In the genomic region with DNA sequence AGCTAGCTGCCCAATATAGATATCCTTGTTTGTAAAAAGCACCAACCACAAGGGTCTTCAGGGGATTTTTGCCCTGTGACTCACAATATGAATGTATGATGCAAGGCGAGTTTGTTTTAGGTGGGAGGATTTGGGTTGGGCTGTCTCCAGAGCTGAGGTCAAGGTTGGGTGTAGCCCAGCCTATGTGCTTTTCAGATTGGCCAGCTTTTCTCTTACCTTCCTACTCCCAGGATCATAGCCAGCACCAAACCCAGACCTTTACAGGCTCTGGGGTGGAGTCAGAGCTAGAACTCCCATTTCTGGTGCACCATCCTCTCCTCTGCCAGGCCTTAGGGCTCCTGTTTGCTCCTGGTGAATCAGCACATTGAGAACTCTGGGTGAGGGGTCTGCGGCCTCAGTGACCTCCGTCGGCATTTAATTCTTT, we compare ENCODE assay signal across 1 cellular context.
TF ChIP-seq lines count a peak whose summit lies in the region.

No MANE protein-coding gene starts in this region.

TF ChIP-seq in H1, 55 proteins besides CTCF, POLR2A, EP300 and RAD21:
- no peak for TF ChIP-seq SP1 (IDR thresholded peaks at IDR 0.05; ENCODE audit: low read depth, low read length)
- no peak for TF ChIP-seq CBX8 (IDR thresholded peaks at IDR 0.05; ENCODE audit: borderline replicate concordance, low read depth, low read length)
- no peak for TF ChIP-seq CHD2 (IDR thresholded peaks at IDR 0.05; ENCODE audit: low read length)
- no peak for TF ChIP-seq BCL11A (IDR thresholded peaks at IDR 0.05; ENCODE audit: low read depth in 2 of 2, low read length in 2 of 2)
- TF ChIP-seq CBX5 (IDR thresholded peaks at IDR 0.05; ENCODE audit: low read depth, low read length) = no peak
- TF ChIP-seq RXRA (IDR thresholded peaks at IDR 0.05; ENCODE audit: insufficient read depth, low read depth, low read length) = no peak
- TF ChIP-seq HDAC2 (IDR thresholded peaks at IDR 0.05; ENCODE audit: borderline replicate concordance in 1 of 2, low read depth in 2 of 2, low read length in 2 of 2) = no peak
- TF ChIP-seq KDM1A (IDR thresholded peaks at IDR 0.05; ENCODE audit: borderline replicate concordance, low read length) = no peak
- TF ChIP-seq KDM4A (IDR thresholded peaks at IDR 0.05; ENCODE audit: low read depth, low read length, severe bottlenecking) = no peak
- TF ChIP-seq POLR2AphosphoS5 (IDR thresholded peaks at IDR 0.05; ENCODE audit: low read depth, low read length) = no peak
- TF ChIP-seq, protein P1, sequence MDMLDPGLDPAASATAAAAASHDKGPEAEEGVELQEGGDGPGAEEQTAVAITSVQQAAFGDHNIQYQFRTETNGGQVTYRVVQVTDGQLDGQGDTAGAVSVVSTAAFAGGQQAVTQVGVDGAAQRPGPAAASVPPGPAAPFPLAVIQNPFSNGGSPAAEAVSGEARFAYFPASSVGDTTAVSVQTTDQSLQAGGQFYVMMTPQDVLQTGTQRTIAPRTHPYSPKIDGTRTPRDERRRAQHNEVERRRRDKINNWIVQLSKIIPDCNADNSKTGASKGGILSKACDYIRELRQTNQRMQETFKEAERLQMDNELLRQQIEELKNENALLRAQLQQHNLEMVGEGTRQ (IDR thresholded peaks at IDR 0.05; ENCODE audit: low read length) = no peak
- no peak for TF ChIP-seq CHD1 (IDR thresholded peaks at IDR 0.05; ENCODE audit: low read depth, low read length)
- TF ChIP-seq SIX5 (IDR thresholded peaks at IDR 0.05; ENCODE audit: low read depth, low read length) = no peak
- TF ChIP-seq BACH1 (IDR thresholded peaks at IDR 0.05; ENCODE audit: low read length) = no peak
- no peak for TF ChIP-seq SIRT6 (IDR thresholded peaks at IDR 0.05; ENCODE audit: low read length)
- no peak for TF ChIP-seq PHF8 (conservative IDR thresholded peaks at IDR 0.05; ENCODE audit: low read depth, low read length)
- no peak for TF ChIP-seq HDAC6 (IDR thresholded peaks at IDR 0.05; ENCODE audit: low read depth, low read length)
- TF ChIP-seq TAF1 (IDR thresholded peaks at IDR 0.05; ENCODE audit: low read depth, low read length) = no peak
- TF ChIP-seq NANOG (IDR thresholded peaks at IDR 0.05; ENCODE audit: insufficient read depth, low read depth, low read length, poor library complexity, severe bottlenecking) = no peak
- TF ChIP-seq YY1 (IDR thresholded peaks at IDR 0.05; ENCODE audit: low read depth, low read length) = no peak
TF ChIP-seq in H1: peak in this region for 0.
